Comparison of ENCODE assay signal across 8 cellular contexts in the genomic region with DNA sequence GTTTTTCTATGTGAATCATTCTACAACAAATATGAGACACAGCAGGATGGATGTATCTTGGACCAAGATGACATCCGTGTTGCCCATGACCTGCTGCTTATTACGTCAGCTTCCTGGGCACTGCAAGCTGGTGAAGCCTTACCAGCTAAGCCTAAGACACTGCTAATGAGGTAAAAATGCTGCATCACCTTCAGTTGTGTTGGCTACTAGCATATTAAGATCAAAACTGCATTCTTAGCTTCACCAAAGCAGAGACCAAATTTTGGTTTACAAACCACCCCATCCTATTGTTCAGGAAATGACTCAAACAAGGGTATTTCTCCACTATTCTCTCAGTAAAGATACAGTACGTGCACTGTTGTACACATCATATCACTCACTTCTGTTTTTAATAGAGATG. TPM values are rescaled to one million over a fixed set of nuclear protein-coding genes. Genes with fewer than 3 reads are reported as not detected.
DNase-seq lines count a peak whose midpoint lies in the region; ATAC-seq lines count a peak whose summit lies in the region.

No MANE protein-coding gene starts in this region.

- DNase-seq in A172 (ENCODE audit: low spot score) (peak; percentile 74), naive B cell (no peak), DMS 273 (lab: John Stamatoyannopoulos, UW; ENCODE audit: unreplicated experiment) (no peak), SHP77 (lab: John Stamatoyannopoulos, UW) (no peak)
- peak; percentile 56 for DNase-seq in activated CD4-positive, alpha-beta T cell treated with anti-CD3 and anti-CD28 coated beads, Interleukin-2, amount 10 ng/mL, durations not matched to agents 7 days and 5 days

- ATAC-seq in GM19025 (IDR thresholded peaks at IDR 0.05; ENCODE audit: low read depth, unreplicated experiment) (peak; percentile 82), HG03378 (IDR thresholded peaks at IDR 0.05; ENCODE audit: unreplicated experiment) (peak; percentile 96), naive B cell (ENCODE audit: low read depth in 2 of 2) (peak; percentile 53 to 58), GM19023 (IDR thresholded peaks at IDR 0.05; ENCODE audit: unreplicated experiment) (no peak)

- H3K4me3 Mint-ChIP-seq in activated CD4-positive, alpha-beta T cell treated with anti-CD3 and anti-CD28 coated beads, Interleukin-2, amount 10 ng/mL, durations not matched to agents 7 days and 5 days, result no peak overlapping the region
- H3K4me3 Mint-ChIP-seq in naive B cell, result peak overlapping the region in 1 of 8 donors; percentile 66

- H3K27me3 Mint-ChIP-seq in activated CD4-positive, alpha-beta T cell treated with anti-CD3 and anti-CD28 coated beads, Interleukin-2, amount 10 ng/mL, durations not matched to agents 7 days and 5 days, result peaks cover 12% of the 10 kb centered on the region
- H3K27me3 Mint-ChIP-seq in naive B cell, result peaks cover 0 to 4% (median 0%) of the 10 kb centered on the region in 3 donors

- peak overlapping the region; percentile 63 for H3K27ac Mint-ChIP-seq in activated CD4-positive, alpha-beta T cell treated with anti-CD3 and anti-CD28 coated beads, Interleukin-2, amount 10 ng/mL, durations not matched to agents 7 days and 5 days
- H3K27ac Mint-ChIP-seq in naive B cell, result peak overlapping the region in 1 of 6 donors; percentile 81

- POLR2A ChIA-PET in activated CD4-positive, alpha-beta T cell treated with anti-CD3 and anti-CD28 coated beads, Interleukin-2, amount 10 ng/mL, durations not matched to agents 7 days and 5 days (lab: Charles Lee), result no interaction called here

- peaks cover 58% of the 10 kb centered on the region for H3K4me1 Mint-ChIP-seq in activated CD4-positive, alpha-beta T cell treated with anti-CD3 and anti-CD28 coated beads, Interleukin-2, amount 10 ng/mL, durations not matched to agents 7 days and 5 days
- peaks cover 23 to 35% (median 27%) of the 10 kb centered on the region in 3 donors for H3K4me1 Mint-ChIP-seq in naive B cell

- CTCF ChIA-PET in activated CD4-positive, alpha-beta T cell treated with anti-CD3 and anti-CD28 coated beads, Interleukin-2, amount 10 ng/mL, durations not matched to agents 7 days and 5 days (lab: Charles Lee), result interaction anchor here (1.2 to 2.4 kb wide), 3 partner anchors 8 to 20 kb away, joined by 5 to 8 read pairs (median 6); no protein-coding TSS in a partner anchor

- no peaks in the 10 kb centered on the region for H3K9me3 Mint-ChIP-seq in activated CD4-positive, alpha-beta T cell treated with anti-CD3 and anti-CD28 coated beads, Interleukin-2, amount 10 ng/mL, durations not matched to agents 7 days and 5 days
- H3K9me3 Mint-ChIP-seq in naive B cell, result peaks cover 0 to 7% (median 0%) of the 10 kb centered on the region in 7 donors

- H3K36me3 Mint-ChIP-seq in activated CD4-positive, alpha-beta T cell treated with anti-CD3 and anti-CD28 coated beads, Interleukin-2, amount 10 ng/mL, durations not matched to agents 7 days and 5 days (ENCODE audit: low read depth), result peaks cover 5% of the 10 kb centered on the region
- peaks cover 6 to 8% of the 10 kb centered on the region in 2 donors for H3K36me3 Mint-ChIP-seq in naive B cell

RNA-seq across cellular contexts. Expression of gene MAML3, which starts 50.3 kb away (rescaled TPM):
- 0.07 and 0.14 TPM in 2 replicates for total RNA-seq in A172 (2014; rRNA removed; shearing (Covaris generic))
- 1 to 10 TPM; 2.0 to 2.2 TPM for total RNA-seq in activated CD4-positive, alpha-beta T cell treated with anti-CD3 and anti-CD28 coated beads, Interleukin-2, amount 10 ng/mL, durations not matched to agents 7 days and 5 days
- 1 to 10 TPM in 3 of 6 donors, under 1 TPM in 3; 0.37 to 2.7 (median 1.1) TPM for polyA plus RNA-seq in naive B cell (ENCODE audit: low read depth in 6 of 6)

Comparison
In these comparisons a context has a peak if more than half of its experiments do, and no peak if none do; other contexts are left out.
1. DNase-seq: peak in A172 (single experiment) and activated CD4-positive, alpha-beta T cell treated with anti-CD3 and anti-CD28 coated beads, Interleukin-2, amount 10 ng/mL, durations not matched to agents 7 days and 5 days (single experiment); none in naive B cell (single experiment), DMS 273 (single experiment) and SHP77 (0 of 2).